Comparison of ENCODE assay signal across 10 cellular contexts in the genomic region with DNA sequence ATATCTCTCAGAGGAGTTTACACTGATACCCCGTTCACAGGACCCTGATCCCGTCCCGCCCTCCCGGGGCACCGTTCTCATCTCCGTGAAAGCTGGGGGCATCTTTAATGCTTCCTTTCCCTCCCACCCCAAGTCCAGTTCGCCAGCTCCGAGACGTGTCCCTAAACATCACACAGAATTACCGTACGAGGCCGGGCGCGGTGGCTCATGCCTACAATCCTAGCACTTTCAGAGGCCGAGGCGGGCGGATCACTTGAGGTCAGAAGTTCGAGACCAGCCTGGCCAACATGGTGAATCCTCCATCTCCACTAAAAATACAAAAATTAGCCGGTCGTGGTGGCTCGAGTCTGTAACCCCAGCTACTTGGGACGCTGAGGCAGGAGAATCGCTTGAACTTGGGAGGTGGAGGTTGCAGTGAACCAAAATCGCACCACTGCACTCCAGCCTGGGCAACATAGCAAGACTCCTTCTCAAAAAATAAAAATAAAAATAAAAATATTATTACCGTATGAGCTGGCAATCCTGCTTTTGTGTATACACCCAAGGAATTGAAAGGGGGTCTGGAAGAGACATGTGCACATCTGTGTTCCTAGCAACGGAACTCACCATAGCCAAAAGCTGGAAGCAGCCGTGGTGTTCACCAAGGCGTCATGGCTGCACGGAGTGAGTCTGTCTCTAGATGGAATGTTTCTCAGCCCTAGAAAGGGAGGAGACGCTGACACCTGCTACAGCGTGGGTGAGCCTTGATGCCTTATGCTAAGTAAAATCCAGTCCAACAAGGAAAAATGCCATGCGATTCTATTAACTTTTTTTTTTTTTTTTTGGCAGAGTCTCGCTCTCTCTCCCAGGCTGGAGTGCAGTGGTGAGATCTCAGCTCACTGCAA. TPM values are rescaled to one million over a fixed set of nuclear protein-coding genes. Genes with fewer than 3 reads are reported as not detected.
DNase-seq lines count a peak whose midpoint lies in the region; ATAC-seq and TF ChIP-seq lines count a peak whose summit lies in the region.
"Had no signal": no experiment of that assay in that cellular context is flagged by ENCODE, and none has a peak within 500 bp of the region (broad histone marks: within the 10 kb centered on the region; RNA-seq: fewer than 3 reads in every experiment).

No MANE protein-coding gene starts in this region.

- WGBS in HUES64 = 68% methylated on average over 32 of the region's 33 CpGs
- WGBS in ectodermal cell, 2 experiments = 68 to 69% methylated on average over 33 of the region's 33 CpGs
- 49% methylated on average over 29 of the region's 33 CpGs for whole genome bisulfite sequencing in suprapubic skin

- no peak for TF ChIP-seq POLR2A in suprapubic skin (IDR thresholded peaks at IDR 0.05)

- H3K9ac ChIP-seq in HUES64 (ENCODE audit: low read depth, low read length) (no peak overlapping the region), mucosa of rectum (ENCODE audit: low read depth in 1 of 2, low read length in 2 of 2) (peak overlapping the region; percentile 74 to 90)

- H3K4me3 ChIP-seq in HUES64 (ENCODE audit: low read length) (peak overlapping the region; percentile 52), ectodermal cell (ENCODE audit: insufficient read depth, low read depth, low read length) (peak overlapping the region; percentile 37), mucosa of rectum (ENCODE audit: low read length in 2 of 2) (peak overlapping the region; percentile 64 to 71), suprapubic skin (peak overlapping the region; percentile 54)

- DNase-seq in suprapubic skin (ENCODE audit: low spot score in 2 of 2) (peak in 1 of 2 donors; percentile 53), RKO (ENCODE audit: low spot score) (no peak)
- DNase-seq: brain microvascular endothelial cell had no signal

- H3K27me3 ChIP-seq in HUES64 (ENCODE audit: insufficient read depth, low read length) (peaks cover 74% of the 10 kb centered on the region), ectodermal cell (ENCODE audit: control insufficient read depth, insufficient read depth, low read length, poor library complexity, severe bottlenecking) (peaks cover 72% of the 10 kb centered on the region), mucosa of rectum (ENCODE audit: control insufficient read depth in 2 of 2, insufficient read depth in 2 of 2, low read length in 2 of 2) (peaks cover 0 to 5% of the 10 kb centered on the region in 2 donors), suprapubic skin (peaks cover 59% of the 10 kb centered on the region)

- ATAC-seq in GM19395 (IDR thresholded peaks at IDR 0.05; ENCODE audit: unreplicated experiment) (no peak), GM19023 (IDR thresholded peaks at IDR 0.05; ENCODE audit: unreplicated experiment) (no peak)

- H3K9me3 ChIP-seq in HUES64 (ENCODE audit: insufficient read depth, low read depth, low read length) (no peaks in the 10 kb centered on the region; the same call in 1 of the 2 replicates), ectodermal cell (ENCODE audit: control insufficient read depth, low read length) (no peaks in the 10 kb centered on the region), mucosa of rectum (ENCODE audit: control insufficient read depth in 2 of 2, low read length in 2 of 2) (no peaks in the 10 kb centered on the region), suprapubic skin (no peaks in the 10 kb centered on the region)

- H3K4me1 ChIP-seq in HUES64 (ENCODE audit: insufficient read depth, low read length) = no peaks in the 10 kb centered on the region
- H3K4me1 ChIP-seq in ectodermal cell (ENCODE audit: control insufficient read depth, insufficient read depth, low read length) = peaks cover 7% of the 10 kb centered on the region
- H3K4me1 ChIP-seq in mucosa of rectum (ENCODE audit: control insufficient read depth in 2 of 2, insufficient read depth in 2 of 2, low read length in 2 of 2) = peaks cover 20 to 31% of the 10 kb centered on the region in 2 donors
- H3K4me1 ChIP-seq in suprapubic skin = peaks cover 16% of the 10 kb centered on the region

- H3K27ac ChIP-seq in HUES64 (ENCODE audit: low read depth, low read length) (no peak overlapping the region), ectodermal cell (ENCODE audit: insufficient read depth, low read depth, low read length, poor library complexity, severe bottlenecking) (no peak overlapping the region), mucosa of rectum (ENCODE audit: low read depth in 2 of 2, low read length in 2 of 2) (peak overlapping the region; percentile 93 to 94), suprapubic skin (no peak overlapping the region)
- H3K27ac ChIP-seq: brain microvascular endothelial cell had no signal

- TF ChIP-seq EP300 in suprapubic skin (IDR thresholded peaks at IDR 0.05) = no peak

- no peaks in the 10 kb centered on the region for H3K36me3 ChIP-seq in HUES64 (ENCODE audit: insufficient read depth, low read length)
- no peaks in the 10 kb centered on the region for H3K36me3 ChIP-seq in ectodermal cell (ENCODE audit: control insufficient read depth, insufficient read depth, low read length)
- H3K36me3 ChIP-seq in mucosa of rectum (ENCODE audit: control insufficient read depth in 2 of 2, insufficient read depth in 2 of 2, low read length in 2 of 2) = no peaks in the 10 kb centered on the region
- H3K36me3 ChIP-seq in suprapubic skin = no peaks in the 10 kb centered on the region
- H3K36me3 ChIP-seq: brain microvascular endothelial cell had no signal

- no peak for TF ChIP-seq CTCF in suprapubic skin (IDR thresholded peaks at IDR 0.05)

RNA-seq across cellular contexts. Expression of gene ABO, which starts 1.2 kb away (rescaled TPM):
- polyA plus RNA-seq in HUES64 (2013, experiment 1 of 2) = not detected
- polyA plus RNA-seq in HUES64 (2013, experiment 2 of 2) = not detected
- not detected for polyA plus RNA-seq in ectodermal cell (2013, experiment 1 of 4)
- polyA plus RNA-seq in ectodermal cell (2013, experiment 2 of 4) = 0.05 TPM
- polyA plus RNA-seq in ectodermal cell (2013, experiment 3 of 4) = 0.16 TPM
- not detected for polyA plus RNA-seq in ectodermal cell (2013, experiment 4 of 4)
- total RNA-seq in suprapubic skin = 10 to 100 TPM in 2 of 4 donors, 1 to 10 TPM in 2; 2.6 to 17.9 (median 7.9) TPM
- total RNA-seq: fibroblast of lung, M059J had no signal
- polyA plus RNA-seq: fibroblast of lung had no signal

RNA-seq across cellular contexts. Expression of gene SURF6, which starts 59.7 kb away (rescaled TPM):
- 28.4 TPM for polyA plus RNA-seq in HUES64 (2013, experiment 1 of 2)
- polyA plus RNA-seq in HUES64 (2013, experiment 2 of 2) = 23.1 TPM
- polyA plus RNA-seq in ectodermal cell (2013, experiment 1 of 4) = 23.5 TPM
- polyA plus RNA-seq in ectodermal cell (2013, experiment 2 of 4) = 22.9 TPM
- 19.8 TPM for polyA plus RNA-seq in ectodermal cell (2013, experiment 3 of 4)
- 23.5 TPM for polyA plus RNA-seq in ectodermal cell (2013, experiment 4 of 4)
- total RNA-seq in suprapubic skin = 10 to 100 TPM; 11.5 to 17.1 (median 15.8) TPM

Comparison
In these comparisons a context has a peak if more than half of its experiments do, and no peak if none do; other contexts are left out.
1. H3K27ac ChIP-seq: peak in mucosa of rectum (2 of 2); none in HUES64 (single experiment), ectodermal cell (single experiment) and suprapubic skin (single experiment).
2. Peak in every context shown above with its lines, with median percentiles within 50 percentile points of each other: H3K4me3 ChIP-seq.